26 cellular contexts compared by ENCODE assay signal in genomic region chr9:87256973-87257372, GRCh38.
DNase-seq lines count a peak whose midpoint lies in the region; ATAC-seq and TF ChIP-seq lines count a peak whose summit lies in the region.
"Had no signal": no experiment of that assay in that cellular context is flagged by ENCODE, and none has a peak within 500 bp of the region (broad histone marks: within the 10 kb centered on the region; RNA-seq: fewer than 3 reads in every experiment).

No MANE protein-coding gene starts in this region.

- TF ChIP-seq CTCF in astrocyte of the spinal cord (IDR thresholded peaks at IDR 0.05; ENCODE audit: low read depth, low read length) (no peak), foreskin fibroblast (IDR thresholded peaks at IDR 0.05; ENCODE audit: low read depth, low read length) (no peak), testis (IDR thresholded peaks at IDR 0.05) (no peak)

- no peak for ATAC-seq in activated CD8-positive, alpha-beta T cell treated with anti-CD3 and anti-CD28 coated beads, Interleukin-2, amount 10 ng/mL, durations not matched to agents 7 days and 5 days
- ATAC-seq: naive thymus-derived CD4-positive, alpha-beta T cell had no signal

- CTCF ChIA-PET in activated CD8-positive, alpha-beta T cell treated with anti-CD3 and anti-CD28 coated beads, Interleukin-2, amount 10 ng/mL, durations not matched to agents 7 days and 5 days (lab: Charles Lee): no interaction called here
- CTCF ChIA-PET in HEK293T (lab: Yijun Ruan, JAX): no interaction called here

- intact Hi-C loops in testis (cut with DNase I; ENCODE audit: low total_unique reads): no loop called here

- H3K27me3 Mint-ChIP-seq in activated CD8-positive, alpha-beta T cell treated with anti-CD3 and anti-CD28 coated beads, Interleukin-2, amount 10 ng/mL, durations not matched to agents 7 days and 5 days (ENCODE audit: low read depth): no peaks in the 10 kb centered on the region
- H3K27me3 Mint-ChIP-seq: activated CD4-positive, alpha-beta T cell treated with anti-CD3 and anti-CD28 coated beads, Interleukin-2, amount 10 ng/mL, durations not matched to agents 24 days and 14 days had no signal

- H3K9me3 Mint-ChIP-seq in activated CD8-positive, alpha-beta T cell treated with anti-CD3 and anti-CD28 coated beads, Interleukin-2, amount 10 ng/mL, durations not matched to agents 7 days and 5 days (ENCODE audit: insufficient read depth): no peaks in the 10 kb centered on the region
- H3K9me3 Mint-ChIP-seq: activated CD4-positive, alpha-beta T cell treated with anti-CD3 and anti-CD28 coated beads, Interleukin-2, amount 10 ng/mL, durations not matched to agents 24 days and 14 days; activated naive CD4-positive, alpha-beta T cell treated with anti-CD3 and anti-CD28 coated beads for 36 hours; HFFc6 had no signal

- no peaks in the 10 kb centered on the region for H3K36me3 ChIP-seq in testis (ENCODE audit: low read depth, missing control alignments)
- H3K36me3 ChIP-seq: thoracic aorta, WERI-Rb-1 had no signal

- in situ Hi-C loops in astrocyte of the spinal cord (cut with HindIII; ENCODE audit: low sequenced_read_pairs): no loop called here

- H3K27me3 ChIP-seq in testis: no peaks in the 10 kb centered on the region

- H3K9me3 ChIP-seq in testis: no peaks in the 10 kb centered on the region
- H3K9me3 ChIP-seq: thoracic aorta had no signal

- H3K4me3 ChIP-seq in astrocyte of the spinal cord (ENCODE audit: low read depth, low read length): no peak overlapping the region
- H3K4me3 ChIP-seq in foreskin fibroblast (ENCODE audit: low read depth in 1 of 2, low read length in 2 of 2): no peak overlapping the region
- H3K4me3 ChIP-seq in testis: no peak overlapping the region
- H3K4me3 ChIP-seq: thoracic aorta had no signal

- POLR2A ChIA-PET in activated CD8-positive, alpha-beta T cell treated with anti-CD3 and anti-CD28 coated beads, Interleukin-2, amount 10 ng/mL, durations not matched to agents 7 days and 5 days (lab: Charles Lee): no interaction called here
- POLR2A ChIA-PET in HEK293T (lab: Yijun Ruan, JAX): no interaction called here

- H3K27ac ChIP-seq in testis: no peak overlapping the region
- H3K27ac ChIP-seq: KMS-11, thoracic aorta, WERI-Rb-1 had no signal

- peaks cover 14% of the 10 kb centered on the region for H3K4me1 ChIP-seq in testis

- H3K4me3 Mint-ChIP-seq in activated CD8-positive, alpha-beta T cell treated with anti-CD3 and anti-CD28 coated beads, Interleukin-2, amount 10 ng/mL, durations not matched to agents 7 days and 5 days: no peak overlapping the region
- H3K4me3 Mint-ChIP-seq: activated CD4-positive, alpha-beta T cell treated with anti-CD3 and anti-CD28 coated beads, Interleukin-2, amount 10 ng/mL, durations not matched to agents 24 days and 14 days; activated naive CD4-positive, alpha-beta T cell treated with anti-CD3 and anti-CD28 coated beads for 36 hours; CD14-positive monocyte; HFFc6; naive thymus-derived CD4-positive, alpha-beta T cell had no signal

- no peaks in the 10 kb centered on the region for H3K36me3 Mint-ChIP-seq in activated CD8-positive, alpha-beta T cell treated with anti-CD3 and anti-CD28 coated beads, Interleukin-2, amount 10 ng/mL, durations not matched to agents 7 days and 5 days (ENCODE audit: low read depth)
- H3K36me3 Mint-ChIP-seq: CD14-positive monocyte; naive thymus-derived CD4-positive, alpha-beta T cell had no signal

- no peak for TF ChIP-seq POLR2A in testis (IDR thresholded peaks at IDR 0.05)

- DNase-seq in LHCN-M2 (ENCODE audit: low read depth): peak; percentile 69
- DNase-seq in astrocyte of the spinal cord (ENCODE audit: low read depth, low spot score): peak; percentile 50
- peak; percentile 52 to 80 for DNase-seq in foreskin fibroblast
- DNase-seq in testis: peak; percentile 48
- DNase-seq in SKM-1 treated with dmso at 0.1 percent for 144 hours (lab: John Stamatoyannopoulos, UW; ENCODE audit: unreplicated experiment): no peak
- no peak for DNase-seq in activated CD8-positive, alpha-beta T cell treated with anti-CD3 and anti-CD28 coated beads, Interleukin-2, amount 10 ng/mL, durations not matched to agents 7 days and 5 days
- DNase-seq in HEK293T (ENCODE audit: extremely low spot score): no peak
- DNase-seq: activated CD4-positive, alpha-beta T cell treated with anti-CD3 and anti-CD28 coated beads, Interleukin-2, amount 10 ng/mL, durations not matched to agents 24 days and 14 days; activated naive CD4-positive, alpha-beta T cell treated with anti-CD3 and anti-CD28 coated beads for 36 hours; amniotic stem cell; HFFc6; kidney glomerular epithelial cell; mesendoderm; naive thymus-derived CD4-positive, alpha-beta T cell; NCI-H1694; NCI-H2227 treated with DMSO at 0.1 percent for 48 hours; NCI-H748 treated with DMSO at 0.1 percent for 48 hours; occipital lobe; RPMI8226; stimulated activated CD4-positive, alpha-beta T cell treated with anti-CD3 and anti-CD28 coated beads, Interleukin-4, amount 100 ng/mL, for 4 hours; stimulated activated naive CD4-positive, alpha-beta T cell treated with Interleukin-2 at 50 U/mL for 16 hours; T-helper 9 cell; WERI-Rb-1 had no signal

- H3K27ac Mint-ChIP-seq in activated CD8-positive, alpha-beta T cell treated with anti-CD3 and anti-CD28 coated beads, Interleukin-2, amount 10 ng/mL, durations not matched to agents 7 days and 5 days: no peak overlapping the region
- H3K27ac Mint-ChIP-seq: activated CD4-positive, alpha-beta T cell treated with anti-CD3 and anti-CD28 coated beads, Interleukin-2, amount 10 ng/mL, durations not matched to agents 24 days and 14 days; activated naive CD4-positive, alpha-beta T cell treated with anti-CD3 and anti-CD28 coated beads for 36 hours; CD14-positive monocyte; HFFc6 had no signal

- H3K4me1 Mint-ChIP-seq in activated CD8-positive, alpha-beta T cell treated with anti-CD3 and anti-CD28 coated beads, Interleukin-2, amount 10 ng/mL, durations not matched to agents 7 days and 5 days (ENCODE audit: low read depth): no peaks in the 10 kb centered on the region
- H3K4me1 Mint-ChIP-seq: activated CD4-positive, alpha-beta T cell treated with anti-CD3 and anti-CD28 coated beads, Interleukin-2, amount 10 ng/mL, durations not matched to agents 24 days and 14 days; CD14-positive monocyte; naive thymus-derived CD4-positive, alpha-beta T cell had no signal

TF ChIP-seq in HEK293T, 16 proteins besides CTCF, POLR2A, EP300 and RAD21:
- no peak for TF ChIP-seq TARDBP (IDR thresholded peaks at IDR 0.05)
- TF ChIP-seq FOXK2 (IDR thresholded peaks at IDR 0.05): no peak
- TF ChIP-seq ELF4 (IDR thresholded peaks at IDR 0.05): no peak
- no peak for TF ChIP-seq BHLHE40 (IDR thresholded peaks at IDR 0.05; ENCODE audit: borderline replicate concordance)
- no peak for TF ChIP-seq HDGF (IDR thresholded peaks at IDR 0.05; ENCODE audit: borderline replicate concordance)
- TF ChIP-seq PKNOX1 (IDR thresholded peaks at IDR 0.05): no peak
- no peak for TF ChIP-seq ARNT (IDR thresholded peaks at IDR 0.05)
- TF ChIP-seq CTBP1 (IDR thresholded peaks at IDR 0.05; ENCODE audit: borderline replicate concordance): no peak
- TF ChIP-seq SUZ12 (IDR thresholded peaks at IDR 0.05): no peak
TF ChIP-seq in HEK293T: peak in this region for 0.

Comparison
In these comparisons a context has a peak if more than half of its experiments do, and no peak if none do; other contexts are left out.
1. DNase-seq: peak in LHCN-M2 (single experiment), astrocyte of the spinal cord (single experiment), foreskin fibroblast (2 of 2) and testis (single experiment); none in SKM-1 treated with dmso at 0.1 percent for 144 hours (single experiment), activated CD8-positive, alpha-beta T cell treated with anti-CD3 and anti-CD28 coated beads, Interleukin-2, amount 10 ng/mL, durations not matched to agents 7 days and 5 days (single experiment) and HEK293T (single experiment).